8 cellular contexts compared by ENCODE assay signal in the genomic region with DNA sequence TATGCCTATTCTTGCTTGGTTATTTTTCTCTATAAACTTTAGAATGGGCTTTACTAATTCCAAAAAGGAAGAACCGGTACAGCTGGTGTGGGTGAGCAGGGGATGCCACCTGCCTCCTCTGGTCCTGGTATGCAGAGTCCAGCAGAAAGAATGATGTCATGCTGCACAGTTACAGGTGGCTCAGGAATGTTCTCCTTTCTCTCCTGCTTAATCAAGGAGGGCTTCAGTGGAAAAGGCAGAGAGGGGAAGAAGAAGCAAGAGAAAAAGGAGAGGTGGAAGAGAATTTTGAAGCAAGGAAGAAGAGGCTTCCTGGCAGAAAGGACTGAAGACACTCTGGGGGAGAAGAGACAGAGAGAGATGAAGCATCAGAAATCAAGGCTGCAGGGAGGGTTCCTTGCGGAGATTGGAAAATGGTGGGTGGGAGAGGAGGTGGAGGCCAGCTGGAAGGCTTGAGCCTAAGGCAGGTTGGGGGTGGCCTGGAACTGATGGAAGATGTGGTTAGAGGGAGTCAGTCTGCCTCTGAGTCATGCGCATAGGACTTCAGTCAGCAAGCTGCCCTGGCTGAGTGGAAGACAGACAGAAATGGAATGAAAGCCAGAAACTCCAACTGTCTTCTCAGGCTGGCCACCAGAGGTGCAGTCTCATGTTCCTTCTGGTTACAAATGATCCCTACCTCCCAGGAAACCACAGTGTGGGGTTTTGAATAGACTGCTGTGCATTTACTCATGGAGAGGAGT.
DNase-seq lines count a peak whose midpoint lies in the region; ATAC-seq and TF ChIP-seq lines count a peak whose summit lies in the region.

No MANE protein-coding gene starts in this region.

- intact Hi-C loops in MCF 10A (cut with micrococcal nuclease) (loop anchor here (5.0 kb wide), 1 partner anchor 77 kb away; no protein-coding TSS in a partner anchor), breast epithelium (cut with DNase I; ENCODE audit: low total_unique reads) (no loop called here), PC-3 (cut with micrococcal nuclease) (loop anchor here (1.0 kb wide), 1 partner anchor 75 kb away; no protein-coding TSS in a partner anchor)

- no peaks in the 10 kb centered on the region for H4K20me1 ChIP-seq in PC-3 (ENCODE audit: low read length)

- BruUV-seq in MCF 10A (replicated peaks; lab: Mats Ljungman, UMichigan) = no TSS peak
- no TSS peak for BruUV-seq in PC-3 (replicated peaks; lab: Mats Ljungman, UMichigan)

- peaks cover 36% of the 10 kb centered on the region for H3K27me3 Mint-ChIP-seq in MCF 10A (ENCODE audit: insufficient read depth, unreplicated experiment)

- H3K9me3 Mint-ChIP-seq in MCF 10A (ENCODE audit: unreplicated experiment) = peaks cover 7% of the 10 kb centered on the region

- H3K36me3 ChIP-seq in breast epithelium = no peaks in the 10 kb centered on the region
- no peaks in the 10 kb centered on the region for H3K36me3 ChIP-seq in PC-3 (ENCODE audit: low read depth, low read length)
- H3K36me3 ChIP-seq in subcutaneous abdominal adipose tissue (ENCODE audit: control insufficient read depth in 5 of 5, insufficient read depth in 5 of 5, low read length in 5 of 5) = no peaks in the 10 kb centered on the region

- H3F3A ChIP-seq in PC-3 (ENCODE audit: low read length, unreplicated experiment) = peaks cover 5% of the 10 kb centered on the region

- TF ChIP-seq CTCF in MCF 10A (IDR thresholded peaks at IDR 0.05; ENCODE audit: unreplicated experiment) (peak; percentile 65), breast epithelium (IDR thresholded peaks at IDR 0.05) (peak in 1 of 3 donors; percentile 32), PC-3 (conservative IDR thresholded peaks at IDR 0.05; ENCODE audit: low read depth, low read length) (peak; percentile 82), fibroblast of the aortic adventitia (IDR thresholded peaks at IDR 0.05; ENCODE audit: insufficient read depth, low read length) (peak; percentile 52)

- H3K9ac ChIP-seq in PC-3 (ENCODE audit: low read length) (no peak overlapping the region), subcutaneous abdominal adipose tissue (ENCODE audit: low read length in 5 of 5) (no peak overlapping the region)

- DNase-seq in MCF 10A (ENCODE audit: unreplicated experiment) (peak; percentile 83), breast epithelium (ENCODE audit: low spot score in 2 of 2) (no peak), PC-3 (peak; percentile 97), fibroblast of the aortic adventitia (ENCODE audit: low read depth) (peak; percentile 38), NCI-H187 treated with DMSO at 0.1 percent for 48 hours (lab: John Stamatoyannopoulos, UW) (no peak)

- CTCF ChIA-PET in MCF 10A (lab: Yijun Ruan, JAX) = interaction anchor here (0.6 to 1.8 kb wide), 8 partner anchors 10 to 117 kb away, joined by 3 to 7 read pairs (median 4); no protein-coding TSS in a partner anchor
- CTCF ChIA-PET in PC-3 (lab: Charles Lee) = interaction anchor here (0.5 to 1.3 kb wide), 2 partner anchors 75 to 79 kb away, joined by 6 to 7 read pairs; no protein-coding TSS in a partner anchor

- no peaks in the 10 kb centered on the region for H3K36me3 Mint-ChIP-seq in MCF 10A (ENCODE audit: insufficient read depth, unreplicated experiment)

- H3K4me2 ChIP-seq in PC-3 (ENCODE audit: low read length) = peak overlapping the region; percentile 68

- H3K27me3 ChIP-seq in breast epithelium = peaks cover 0 to 3% of the 10 kb centered on the region in 2 donors
- peaks cover 13% of the 10 kb centered on the region for H3K27me3 ChIP-seq in PC-3 (ENCODE audit: low read length)
- peaks cover 0 to 5% (median 0%) of the 10 kb centered on the region in 5 donors for H3K27me3 ChIP-seq in subcutaneous abdominal adipose tissue (ENCODE audit: control insufficient read depth in 5 of 5, insufficient read depth in 4 of 5, low read length in 5 of 5)

- H3K4me3 Mint-ChIP-seq in MCF 10A (ENCODE audit: unreplicated experiment) = no peak overlapping the region

- H2AFZ ChIP-seq in PC-3 (ENCODE audit: low read length) = 0 out of 2 replicates have a peak overlapping the region, but pooled peaks have one; percentile 35

- POLR2A ChIA-PET in MCF 10A (lab: Yijun Ruan, JAX) (interaction anchor here (0.5 to 0.8 kb wide), 4 partner anchors 71 to 661 kb away, joined by 3 read pairs; no protein-coding TSS in a partner anchor), PC-3 (lab: Charles Lee; ENCODE audit: unreplicated experiment) (interaction anchor here (0.7 kb wide), 1 partner anchor 60 kb away, joined by 3 read pairs; no protein-coding TSS in a partner anchor)

- H3K9me3 ChIP-seq in breast epithelium (no peaks in the 10 kb centered on the region), PC-3 (ENCODE audit: low read length) (no peaks in the 10 kb centered on the region), subcutaneous abdominal adipose tissue (ENCODE audit: control insufficient read depth in 5 of 5, low read length in 5 of 5) (peaks cover 0 to 3% (median 0%) of the 10 kb centered on the region in 5 donors)

- H3K27ac Mint-ChIP-seq in MCF 10A (ENCODE audit: low read depth, unreplicated experiment) = no peak overlapping the region

- H3K4me3 ChIP-seq in breast epithelium (no peak overlapping the region), PC-3 (ENCODE audit: low read length) (peak overlapping the region; percentile 37; the same call in 1 of the 2 replicates), fibroblast of the aortic adventitia (ENCODE audit: low read depth, low read length) (no peak overlapping the region), subcutaneous abdominal adipose tissue (ENCODE audit: low read depth in 1 of 5, low read length in 5 of 5) (peak overlapping the region in 1 of 5 donors; percentile 17)

- ATAC-seq in PC-3 (peak; percentile 91), HG02852 (IDR thresholded peaks at IDR 0.05; ENCODE audit: unreplicated experiment) (no peak), GM18858 (IDR thresholded peaks at IDR 0.05; ENCODE audit: unreplicated experiment) (no peak)

- no peaks in the 10 kb centered on the region for H3K9me2 ChIP-seq in PC-3 (replicated peaks; ENCODE audit: low read length)

- H3K4me1 ChIP-seq in breast epithelium (no peaks in the 10 kb centered on the region), PC-3 (ENCODE audit: insufficient read depth, low read length) (peaks cover 26% of the 10 kb centered on the region), subcutaneous abdominal adipose tissue (ENCODE audit: control insufficient read depth in 5 of 5, insufficient read depth in 5 of 5, low read length in 5 of 5) (peaks cover 4 to 17% (median 11%) of the 10 kb centered on the region in 5 donors)

- H3K27ac ChIP-seq in breast epithelium (no peak overlapping the region), PC-3 (ENCODE audit: low read length) (peak overlapping the region; percentile 20; the same call in 1 of the 2 replicates), subcutaneous abdominal adipose tissue (ENCODE audit: low read depth, low read length) (peak overlapping the region; percentile 80)

- no peak for TF ChIP-seq POLR2A in breast epithelium (IDR thresholded peaks at IDR 0.05)

- H3K79me2 ChIP-seq in PC-3 (ENCODE audit: low read length) = no peaks in the 10 kb centered on the region

- H3K4me1 Mint-ChIP-seq in MCF 10A (ENCODE audit: insufficient read depth, unreplicated experiment) = peaks cover 14% of the 10 kb centered on the region

Comparison
In these comparisons a context has a peak if more than half of its experiments do, and no peak if none do; other contexts are left out.
1. DNase-seq: peak in MCF 10A (single experiment), PC-3 (single experiment) and fibroblast of the aortic adventitia (single experiment); none in breast epithelium (0 of 2) and NCI-H187 treated with DMSO at 0.1 percent for 48 hours (single experiment).
2. H3K27ac ChIP-seq: peak in PC-3 (single experiment) and subcutaneous abdominal adipose tissue (single experiment); none in breast epithelium (0 of 2).